ENCODE assay signal across 8 cellular contexts in the genomic region with DNA sequence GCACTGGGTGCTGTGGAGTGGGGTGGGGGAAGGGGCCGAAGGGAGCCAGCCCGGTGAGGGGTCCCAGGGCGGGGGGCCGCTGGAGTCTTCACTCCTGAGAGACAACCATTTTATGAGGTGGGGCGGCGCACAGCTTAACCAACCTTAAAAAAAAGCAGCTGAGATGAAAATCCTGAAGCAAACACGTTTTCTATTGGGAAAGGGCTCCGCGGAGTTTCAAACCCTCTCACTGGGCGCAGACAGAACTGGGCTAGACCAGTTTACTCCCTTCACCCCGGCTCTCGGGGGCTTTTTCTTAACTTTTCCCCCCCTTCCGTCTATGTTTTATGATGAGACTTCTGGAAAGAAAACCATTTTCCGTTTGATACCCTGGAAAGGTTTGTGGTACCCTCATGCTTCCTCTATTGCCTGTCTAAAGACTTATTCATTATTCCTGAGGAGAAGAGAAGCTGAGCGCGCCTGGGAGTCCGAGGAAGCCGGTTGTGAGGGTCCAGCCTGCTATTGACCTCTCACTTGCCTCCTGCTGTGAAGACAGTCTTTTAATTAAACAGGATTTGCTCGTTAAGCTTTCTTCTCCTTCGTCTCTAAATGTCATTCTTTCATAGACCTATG. TPM values are rescaled to one million over a fixed set of nuclear protein-coding genes. Genes with fewer than 3 reads are reported as not detected.
A peak's percentile ranks its signal among the peaks of the same experiment; 100 is the strongest.
DNase-seq lines count a peak whose midpoint lies in the region; ATAC-seq and TF ChIP-seq lines count a peak whose summit lies in the region.

No MANE protein-coding gene starts in this region.

- peaks cover 27% of the 10 kb centered on the region for H3K4me1 ChIP-seq in CD8-positive, alpha-beta T cell (ENCODE audit: insufficient read depth, low read length)
- H3K4me1 ChIP-seq in iPS-18a (ENCODE audit: control insufficient read depth, low read depth, low read length) = peaks cover 13% of the 10 kb centered on the region

- H3K9me3 Mint-ChIP-seq in CD8-positive, alpha-beta T cell = no peaks in the 10 kb centered on the region
- H3K9me3 Mint-ChIP-seq in activated CD4-positive, alpha-beta memory T cell treated with anti-CD3 and anti-CD28 coated beads for 36 hours = no peaks in the 10 kb centered on the region
- H3K9me3 Mint-ChIP-seq in activated naive CD4-positive, alpha-beta T cell treated with anti-CD3 and anti-CD28 coated beads, Interleukin-2, amount 10 ng/mL, durations not matched to agents 7 days and 5 days = no peaks in the 10 kb centered on the region

- H3K27me3 ChIP-seq in CD8-positive, alpha-beta T cell (ENCODE audit: insufficient read depth, low read length) = no peaks in the 10 kb centered on the region
- no peaks in the 10 kb centered on the region for H3K27me3 ChIP-seq in iPS-18a (ENCODE audit: control insufficient read depth, insufficient read depth, low read length)

- peak; percentile 18 for ATAC-seq in CD8-positive, alpha-beta T cell
- ATAC-seq in stimulated activated naive CD8-positive, alpha-beta T cell treated with anti-CD3 and anti-CD28 coated beads, Interleukin-15, Interleukin-2, amounts not matched to agents 100 U/mL and 50 U/mL, for 24 hours = no peak
- no peak for ATAC-seq in HG03135 (IDR thresholded peaks at IDR 0.05; ENCODE audit: unreplicated experiment)

- no peaks in the 10 kb centered on the region for H3K27me3 Mint-ChIP-seq in CD8-positive, alpha-beta T cell (ENCODE audit: low read depth)
- H3K27me3 Mint-ChIP-seq in activated CD4-positive, alpha-beta memory T cell treated with anti-CD3 and anti-CD28 coated beads for 36 hours = no peaks in the 10 kb centered on the region
- no peaks in the 10 kb centered on the region for H3K27me3 Mint-ChIP-seq in activated naive CD4-positive, alpha-beta T cell treated with anti-CD3 and anti-CD28 coated beads, Interleukin-2, amount 10 ng/mL, durations not matched to agents 7 days and 5 days

- peak overlapping the region; percentile 16 for H3K9ac ChIP-seq in iPS-18a (ENCODE audit: low read length)

- peaks cover 33% of the 10 kb centered on the region for H3K4me1 Mint-ChIP-seq in CD8-positive, alpha-beta T cell (ENCODE audit: low read depth)
- peaks cover 18% of the 10 kb centered on the region for H3K4me1 Mint-ChIP-seq in activated CD4-positive, alpha-beta memory T cell treated with anti-CD3 and anti-CD28 coated beads for 36 hours (ENCODE audit: low read depth)
- peaks cover 37% of the 10 kb centered on the region for H3K4me1 Mint-ChIP-seq in activated naive CD4-positive, alpha-beta T cell treated with anti-CD3 and anti-CD28 coated beads, Interleukin-2, amount 10 ng/mL, durations not matched to agents 7 days and 5 days

- H3K36me3 ChIP-seq in CD8-positive, alpha-beta T cell (ENCODE audit: insufficient read depth, low read length) = no peaks in the 10 kb centered on the region
- H3K36me3 ChIP-seq in iPS-18a (ENCODE audit: control insufficient read depth, low read depth, low read length) = no peaks in the 10 kb centered on the region

- intact Hi-C loops in CD8-positive, alpha-beta T cell (cut with DNase I, micrococcal nuclease) = loop anchor here (1.0 to 5.0 kb wide), 14 partner anchors 63 to 638 kb away; partner anchors contain the start of genes ABHD15 (in 2 of the 2), TP53I13 (in 2 of the 2) and NUFIP2 (in 1 of the 2)
- intact Hi-C loops in activated CD4-positive, alpha-beta memory T cell treated with anti-CD3 and anti-CD28 coated beads for 36 hours (cut with micrococcal nuclease) = loop anchor here (1.0 to 10.0 kb wide), 7 partner anchors 63 to 346 kb away; partner anchors contain the start of gene GIT1

- no peak overlapping the region for H3K4me3 Mint-ChIP-seq in CD8-positive, alpha-beta T cell
- H3K4me3 Mint-ChIP-seq in activated CD4-positive, alpha-beta memory T cell treated with anti-CD3 and anti-CD28 coated beads for 36 hours = no peak overlapping the region
- H3K4me3 Mint-ChIP-seq in activated naive CD4-positive, alpha-beta T cell treated with anti-CD3 and anti-CD28 coated beads, Interleukin-2, amount 10 ng/mL, durations not matched to agents 7 days and 5 days = no peak overlapping the region

- no peak overlapping the region for H3K27ac Mint-ChIP-seq in CD8-positive, alpha-beta T cell
- H3K27ac Mint-ChIP-seq in activated CD4-positive, alpha-beta memory T cell treated with anti-CD3 and anti-CD28 coated beads for 36 hours = no peak overlapping the region
- H3K27ac Mint-ChIP-seq in activated naive CD4-positive, alpha-beta T cell treated with anti-CD3 and anti-CD28 coated beads, Interleukin-2, amount 10 ng/mL, durations not matched to agents 7 days and 5 days = no peak overlapping the region

- H3K4me3 ChIP-seq in CD8-positive, alpha-beta T cell (ENCODE audit: low read depth, low read length) = peak overlapping the region; percentile 82
- peak overlapping the region; percentile 99 for H3K4me3 ChIP-seq in Jurkat, Clone E6-1 (ENCODE audit: low read length)
- peak overlapping the region; percentile 88 for H3K4me3 ChIP-seq in iPS-18a (ENCODE audit: low read length)

- CTCF ChIA-PET in CD8-positive, alpha-beta T cell (lab: Charles Lee) = interaction anchor here (0.6 to 8.4 kb wide), 31 partner anchors 8 to 357 kb away, joined by 3 to 299 read pairs (median 5); partner anchors contain the start of gene EFCAB5
- CTCF ChIA-PET in activated CD4-positive, alpha-beta memory T cell treated with anti-CD3 and anti-CD28 coated beads for 36 hours (lab: Charles Lee) = interaction anchor here (0.6 to 7.4 kb wide), 53 partner anchors 9 to 1158 kb away, joined by 3 to 381 read pairs (median 7); partner anchors contain the start of gene EFCAB5
- CTCF ChIA-PET in activated naive CD4-positive, alpha-beta T cell treated with anti-CD3 and anti-CD28 coated beads, Interleukin-2, amount 10 ng/mL, durations not matched to agents 7 days and 5 days (lab: Charles Lee) = interaction anchor here (0.6 to 7.0 kb wide), 34 partner anchors 8 to 790 kb away, joined by 3 to 151 read pairs (median 6); no protein-coding TSS in a partner anchor

- POLR2A ChIA-PET in CD8-positive, alpha-beta T cell (lab: Charles Lee) = interaction anchor here (0.7 to 2.7 kb wide), 12 partner anchors 11 to 1389 kb away, joined by 3 to 26 read pairs (median 4); no protein-coding TSS in a partner anchor
- POLR2A ChIA-PET in activated CD4-positive, alpha-beta memory T cell treated with anti-CD3 and anti-CD28 coated beads for 36 hours (lab: Charles Lee) = interaction anchor here (0.7 to 2.3 kb wide), 9 partner anchors 9 to 364 kb away, joined by 3 to 18 read pairs (median 4); partner anchors contain the start of gene ABHD15

- peak overlapping the region; percentile 78 for H3K27ac ChIP-seq in CD8-positive, alpha-beta T cell (ENCODE audit: low read depth, low read length)
- H3K27ac ChIP-seq in angular gyrus (ENCODE audit: low read depth, low read length) (peak overlapping the region; percentile 94), iPS-18a (ENCODE audit: low read length) (no peak overlapping the region)

- TF ChIP-seq CTCF in CD8-positive, alpha-beta T cell (IDR thresholded peaks at IDR 0.05) = no peak

- DNase-seq in CD8-positive, alpha-beta T cell = peak in 1 of 7 experiments; percentile 12
- no peak for DNase-seq in Jurkat, Clone E6-1 (ENCODE audit: low read depth, low spot score)
- peak; percentile 9 for DNase-seq in stimulated activated naive CD8-positive, alpha-beta T cell treated with anti-CD3 and anti-CD28 coated beads, Interleukin-15, Interleukin-2, amounts not matched to agents 100 U/mL and 50 U/mL, for 24 hours
- DNase-seq in activated CD4-positive, alpha-beta memory T cell treated with anti-CD3 and anti-CD28 coated beads for 36 hours = no peak
- no peak for DNase-seq in activated naive CD4-positive, alpha-beta T cell treated with anti-CD3 and anti-CD28 coated beads, Interleukin-2, amount 10 ng/mL, durations not matched to agents 7 days and 5 days

- no peaks in the 10 kb centered on the region for H3K9me3 ChIP-seq in CD8-positive, alpha-beta T cell (ENCODE audit: low read length)
- no peaks in the 10 kb centered on the region for H3K9me3 ChIP-seq in iPS-18a (ENCODE audit: control insufficient read depth, low read depth, low read length)

- H3K36me3 Mint-ChIP-seq in CD8-positive, alpha-beta T cell = peaks cover 11% of the 10 kb centered on the region
- H3K36me3 Mint-ChIP-seq in activated CD4-positive, alpha-beta memory T cell treated with anti-CD3 and anti-CD28 coated beads for 36 hours = peaks cover 3% of the 10 kb centered on the region
- H3K36me3 Mint-ChIP-seq in activated naive CD4-positive, alpha-beta T cell treated with anti-CD3 and anti-CD28 coated beads, Interleukin-2, amount 10 ng/mL, durations not matched to agents 7 days and 5 days = peaks cover 14% of the 10 kb centered on the region

RNA-seq across cellular contexts. Expression of gene SSH2, which starts 0.5 kb away (rescaled TPM):
- total RNA-seq in CD8-positive, alpha-beta T cell = 10 to 100 TPM; 77.7 to 78.5 TPM
- polyA plus RNA-seq in Jurkat, Clone E6-1 (2012; ENCODE audit: insufficient read depth, insufficient read length) = 33.8 TPM
- 10 to 100 TPM; 32.0 to 33.1 TPM for total RNA-seq in activated CD4-positive, alpha-beta memory T cell treated with anti-CD3 and anti-CD28 coated beads for 36 hours

RNA-seq across cellular contexts. Expression of gene EFCAB5, which starts 10.9 kb away (rescaled TPM):
- 1 to 10 TPM in 1 of 2 experiments, under 1 TPM in 1; 0.56 to 1.1 TPM for total RNA-seq in CD8-positive, alpha-beta T cell
- 1.1 TPM for polyA plus RNA-seq in Jurkat, Clone E6-1 (2012; ENCODE audit: insufficient read depth, insufficient read length)
- total RNA-seq in activated CD4-positive, alpha-beta memory T cell treated with anti-CD3 and anti-CD28 coated beads for 36 hours = under 1 TPM; 0.24 to 0.48 TPM
